Comparison of ENCODE assay signal across 9 cellular contexts in the genomic region with DNA sequence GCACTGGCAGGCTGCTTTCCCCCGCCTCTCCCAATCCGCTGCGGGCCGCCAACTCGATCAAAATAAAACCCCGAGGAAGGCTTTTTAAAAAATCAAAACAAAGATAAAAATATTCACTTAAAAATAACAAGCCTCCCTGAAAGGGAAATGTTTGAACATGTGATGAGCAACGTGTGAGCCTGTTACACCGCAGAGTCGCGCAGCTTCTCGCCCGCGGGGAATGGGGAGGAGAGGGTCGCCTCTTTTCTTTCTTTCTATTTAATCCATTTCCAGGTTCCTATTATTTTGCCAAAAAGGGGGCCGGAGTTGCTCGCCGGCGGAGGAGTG.
DNase-seq lines count a peak whose midpoint lies in the region; ATAC-seq and TF ChIP-seq lines count a peak whose summit lies in the region.
"Had no signal": no experiment of that assay in that cellular context is flagged by ENCODE, and none has a peak within 500 bp of the region (broad histone marks: within the 10 kb centered on the region; RNA-seq: fewer than 3 reads in every experiment).

No MANE protein-coding gene starts in this region.

- H3K27ac ChIP-seq in 22Rv1 = peak overlapping the region; percentile 92

- peak; percentile 17 for ATAC-seq in HG03439 (IDR thresholded peaks at IDR 0.05; ENCODE audit: unreplicated experiment)
- ATAC-seq in effector memory CD8-positive, alpha-beta T cell (replicated peaks) = no peak
- no peak for ATAC-seq in naive thymus-derived CD8-positive, alpha-beta T cell

- DNase-seq in effector memory CD8-positive, alpha-beta T cell = no peak
- no peak for DNase-seq in naive thymus-derived CD8-positive, alpha-beta T cell
- DNase-seq in cerebellum (ENCODE audit: low spot score) = no peak
- no peak for DNase-seq in hippocampal formation (lab: John Stamatoyannopoulos, UW)
- DNase-seq in G401 (ENCODE audit: low spot score) = no peak
- DNase-seq in 8988T = no peak
- DNase-seq: foreskin melanocyte had no signal

- H3K4me3 Mint-ChIP-seq in effector memory CD8-positive, alpha-beta T cell = peak overlapping the region; percentile 41 to 60
- H3K4me3 Mint-ChIP-seq in naive thymus-derived CD8-positive, alpha-beta T cell = peak overlapping the region; percentile 38 to 74 (median 66)

- no peaks in the 10 kb centered on the region for H3K36me3 Mint-ChIP-seq in effector memory CD8-positive, alpha-beta T cell (ENCODE audit: insufficient read depth)
- peaks cover 0 to 4% (median 0%) of the 10 kb centered on the region in 3 donors for H3K36me3 Mint-ChIP-seq in naive thymus-derived CD8-positive, alpha-beta T cell

- in situ Hi-C loops in G401 (cut with HindIII; ENCODE audit: low sequenced_read_pairs) = no loop called here

- H3K27ac Mint-ChIP-seq in effector memory CD8-positive, alpha-beta T cell = no peak overlapping the region
- H3K27ac Mint-ChIP-seq in naive thymus-derived CD8-positive, alpha-beta T cell = no peak overlapping the region

- peaks cover 0 to 2% of the 10 kb centered on the region in 2 donors for H3K4me1 Mint-ChIP-seq in effector memory CD8-positive, alpha-beta T cell (ENCODE audit: low read depth in 2 of 2)
- peaks cover 4 to 10% (median 5%) of the 10 kb centered on the region in 4 donors for H3K4me1 Mint-ChIP-seq in naive thymus-derived CD8-positive, alpha-beta T cell

- no peaks in the 10 kb centered on the region for H3K9me3 Mint-ChIP-seq in effector memory CD8-positive, alpha-beta T cell
- peaks cover 0 to 2% (median 0%) of the 10 kb centered on the region in 9 donors for H3K9me3 Mint-ChIP-seq in naive thymus-derived CD8-positive, alpha-beta T cell

- TF ChIP-seq CTCF in 22Rv1 (IDR thresholded peaks at IDR 0.05) = no peak

- POLR2A ChIA-PET in naive thymus-derived CD8-positive, alpha-beta T cell (lab: Charles Lee) = no interaction called here

- H3K27me3 Mint-ChIP-seq in effector memory CD8-positive, alpha-beta T cell = peaks cover 12 to 35% of the 10 kb centered on the region in 2 donors
- H3K27me3 Mint-ChIP-seq in naive thymus-derived CD8-positive, alpha-beta T cell = peaks cover 3 to 33% (median 28%) of the 10 kb centered on the region in 5 donors
